ENCODE assay signal across 25 cellular contexts in the genomic region with DNA sequence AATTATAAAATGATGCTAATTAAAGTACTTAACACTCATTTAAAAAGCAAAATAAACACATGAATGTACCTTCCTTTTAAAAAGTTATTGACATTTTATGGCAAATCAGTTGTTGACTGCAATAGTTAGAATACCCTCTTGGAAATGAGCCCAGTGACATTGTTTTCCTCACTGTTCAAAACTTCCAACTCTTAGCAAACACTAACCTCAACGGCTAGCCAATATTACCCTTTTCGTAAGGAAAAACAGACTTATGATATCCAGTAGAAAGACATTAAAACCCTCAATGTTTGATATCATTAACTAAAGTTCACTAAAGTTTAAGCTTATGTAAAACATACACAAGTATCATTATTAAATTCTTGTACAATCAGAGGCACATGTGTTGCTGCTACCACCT.
DNase-seq lines count a peak whose midpoint lies in the region; ATAC-seq, FAIRE-seq and TF ChIP-seq lines count a peak whose summit lies in the region.
"Had no signal": no experiment of that assay in that cellular context is flagged by ENCODE, and none has a peak within 500 bp of the region (broad histone marks: within the 10 kb centered on the region; RNA-seq: fewer than 3 reads in every experiment).

No MANE protein-coding gene starts in this region.

- H3K23ac ChIP-seq in mesenchymal stem cell (ENCODE audit: low read length in 2 of 2): no peak overlapping the region

- no peak overlapping the region for H2BK12ac ChIP-seq in mesenchymal stem cell (ENCODE audit: low read length in 2 of 2)

- no peak overlapping the region for H2BK5ac ChIP-seq in mesenchymal stem cell (ENCODE audit: low read depth, low read length, poor library complexity, severe bottlenecking)

- H2AFZ ChIP-seq in neural progenitor cell (replicated peaks) (peak overlapping the region; percentile 3), mesenchymal stem cell (ENCODE audit: low read depth, low read length) (no peak overlapping the region)
- H2AFZ ChIP-seq: GM23248 had no signal

- DNase-seq in NCI-H1105 treated with DMSO at 0.1 percent for 48 hours (lab: John Stamatoyannopoulos, UW) (peak; percentile 55), NCI-H1105 (lab: John Stamatoyannopoulos, UW) (no peak), H54 (ENCODE audit: insufficient read length, low spot score) (no peak), colonic mucosa (no peak), neural progenitor cell (ENCODE audit: low spot score) (no peak), mesenchymal stem cell (no peak)
- DNase-seq: 8988T; CD4-positive, CD25-positive, alpha-beta regulatory T cell; GM23248; HFFc6; Kasumi-1; MV-4-11; NCI-H1694; NCI-H2029 treated with DMSO at 0.1 percent for 48 hours; NCI-H446 treated with DMSO at 0.1 percent for 48 hours; NCI-H526; NK-92 treated with Interleukin-12 subunit alpha and Interleukin-12 subunit beta, amount 100 ng/mL, for 24 hours; Right ventricle myocardium superior; RPMI8226 had no signal

- peak; percentile 60 for FAIRE-seq in H54 (lab: Jason Lieb, UNC)
- FAIRE-seq: G401.6, K562 had no signal

- no peak for TF ChIP-seq POLR2A in H54 (IDR thresholded peaks at IDR 0.05; ENCODE audit: low read depth, low read length)

- H2BK15ac ChIP-seq in mesenchymal stem cell (ENCODE audit: low read depth, poor library complexity, severe bottlenecking): no peak overlapping the region

- H2AK5ac ChIP-seq in mesenchymal stem cell (ENCODE audit: low read length, severe bottlenecking): no peak overlapping the region

- ATAC-seq in GM18858 (IDR thresholded peaks at IDR 0.05; ENCODE audit: unreplicated experiment) (no peak), GM18867 (IDR thresholded peaks at IDR 0.05; ENCODE audit: unreplicated experiment) (no peak)
- ATAC-seq: K562 had no signal

- H3K27me3 ChIP-seq in colonic mucosa (no peaks in the 10 kb centered on the region), neural progenitor cell (no peaks in the 10 kb centered on the region), mesenchymal stem cell (ENCODE audit: control insufficient read depth in 1 of 2, insufficient read depth in 1 of 2, low read length in 2 of 2) (no peaks in the 10 kb centered on the region)
- H3K27me3 ChIP-seq: BLaER1 had no signal

- no peak overlapping the region for H3K4me3 Mint-ChIP-seq in neural progenitor cell
- H3K4me3 Mint-ChIP-seq: CD4-positive, CD25-positive, alpha-beta regulatory T cell; H9; HFFc6 had no signal

- H3K79me2 ChIP-seq in neural progenitor cell (ENCODE audit: low read depth): no peaks in the 10 kb centered on the region

- TF ChIP-seq CTCF in colonic mucosa (IDR thresholded peaks at IDR 0.05): no peak
- TF ChIP-seq CTCF in neural progenitor cell (IDR thresholded peaks at IDR 0.05): no peak

- H3K9me3 Mint-ChIP-seq in neural progenitor cell: no peaks in the 10 kb centered on the region
- H3K9me3 Mint-ChIP-seq: H9, HFFc6 had no signal

- no peak overlapping the region for H3K27ac Mint-ChIP-seq in neural progenitor cell
- H3K27ac Mint-ChIP-seq: CD4-positive, CD25-positive, alpha-beta regulatory T cell; H9; HFFc6 had no signal

- H3K79me1 ChIP-seq in mesenchymal stem cell (replicated peaks; ENCODE audit: low read length, poor library complexity, severe bottlenecking): peaks cover 4% of the 10 kb centered on the region

- no peaks in the 10 kb centered on the region for H3K9me3 ChIP-seq in colonic mucosa
- H3K9me3 ChIP-seq in neural progenitor cell (ENCODE audit: low read depth): no peaks in the 10 kb centered on the region
- no peaks in the 10 kb centered on the region for H3K9me3 ChIP-seq in mesenchymal stem cell (ENCODE audit: control insufficient read depth, low read length)
- H3K9me3 ChIP-seq: BLaER1 had no signal

- intact Hi-C loops in colonic mucosa (cut with DNase I): no loop called here

- H3K36me3 Mint-ChIP-seq in neural progenitor cell: no peaks in the 10 kb centered on the region
- H3K36me3 Mint-ChIP-seq: CD4-positive, CD25-positive, alpha-beta regulatory T cell had no signal

- no peaks in the 10 kb centered on the region for H3F3A ChIP-seq in neural progenitor cell (ENCODE audit: low read depth)

- H3K36me3 ChIP-seq in colonic mucosa (no peaks in the 10 kb centered on the region), neural progenitor cell (no peaks in the 10 kb centered on the region), mesenchymal stem cell (ENCODE audit: control insufficient read depth in 1 of 2, insufficient read depth in 2 of 2, low read depth in 1 of 2, low read length in 2 of 2) (peaks cover 0 to 10% of the 10 kb centered on the region in 2 experiments)
- H3K36me3 ChIP-seq: BLaER1 had no signal

- H3K14ac ChIP-seq in mesenchymal stem cell (ENCODE audit: low read length in 2 of 2): no peak overlapping the region

- H3K9ac ChIP-seq in colonic mucosa (ENCODE audit: low read depth in 2 of 2, low read length in 2 of 2) (no peak overlapping the region), neural progenitor cell (no peak overlapping the region), mesenchymal stem cell (ENCODE audit: low read length) (no peak overlapping the region)
- H3K9ac ChIP-seq: BLaER1, GM23248 had no signal

- no peak overlapping the region for H2BK120ac ChIP-seq in mesenchymal stem cell (ENCODE audit: low read depth, low read length)

- H4K20me1 ChIP-seq in neural progenitor cell (ENCODE audit: low read depth): no peaks in the 10 kb centered on the region
- H4K20me1 ChIP-seq: BLaER1 had no signal

- no peak overlapping the region for H3K4ac ChIP-seq in mesenchymal stem cell (ENCODE audit: low read depth in 1 of 2, low read length in 2 of 2)

- WGBS in mesenchymal stem cell: no CpG with 5 or more reads among the region's 2 CpGs

- peak overlapping the region; percentile 38 for H3K27ac ChIP-seq in colonic mucosa
- H3K27ac ChIP-seq in neural progenitor cell: no peak overlapping the region
- H3K27ac ChIP-seq in mesenchymal stem cell (ENCODE audit: low read length, poor library complexity, severe bottlenecking): no peak overlapping the region
- H3K27ac ChIP-seq: BLaER1, GM23248 had no signal

- H3K27me3 Mint-ChIP-seq in neural progenitor cell (ENCODE audit: insufficient read depth, low read depth): no peaks in the 10 kb centered on the region
- H3K27me3 Mint-ChIP-seq: CD4-positive, CD25-positive, alpha-beta regulatory T cell had no signal

- H3K4me1 Mint-ChIP-seq in neural progenitor cell: peaks cover 45% of the 10 kb centered on the region

- H3K4me3 ChIP-seq in colonic mucosa (no peak overlapping the region), neural progenitor cell (no peak overlapping the region), mesenchymal stem cell (ENCODE audit: insufficient read depth in 1 of 2, low read depth in 1 of 2, low read length in 2 of 2) (no peak overlapping the region)
- H3K4me3 ChIP-seq: BLaER1, GM23248, K562 had no signal

- no peak overlapping the region for H3K4me2 ChIP-seq in neural progenitor cell
- H3K4me2 ChIP-seq in mesenchymal stem cell (ENCODE audit: low read length, poor library complexity, severe bottlenecking): no peak overlapping the region
- H3K4me2 ChIP-seq: BLaER1 had no signal

- no peak overlapping the region for H4K91ac ChIP-seq in mesenchymal stem cell (ENCODE audit: low read length)

- no peak overlapping the region for H4K8ac ChIP-seq in mesenchymal stem cell (ENCODE audit: low read length)

- H3K18ac ChIP-seq in mesenchymal stem cell (ENCODE audit: low read depth in 1 of 2, low read length in 2 of 2): no peak overlapping the region

- H3K4me1 ChIP-seq in colonic mucosa (no peaks in the 10 kb centered on the region), neural progenitor cell (peaks cover 26% of the 10 kb centered on the region), mesenchymal stem cell (ENCODE audit: control insufficient read depth, insufficient read depth, low read depth, low read length) (peaks cover 7% of the 10 kb centered on the region)
